ENCODE assay signal across 14 cellular contexts in the genomic region with DNA sequence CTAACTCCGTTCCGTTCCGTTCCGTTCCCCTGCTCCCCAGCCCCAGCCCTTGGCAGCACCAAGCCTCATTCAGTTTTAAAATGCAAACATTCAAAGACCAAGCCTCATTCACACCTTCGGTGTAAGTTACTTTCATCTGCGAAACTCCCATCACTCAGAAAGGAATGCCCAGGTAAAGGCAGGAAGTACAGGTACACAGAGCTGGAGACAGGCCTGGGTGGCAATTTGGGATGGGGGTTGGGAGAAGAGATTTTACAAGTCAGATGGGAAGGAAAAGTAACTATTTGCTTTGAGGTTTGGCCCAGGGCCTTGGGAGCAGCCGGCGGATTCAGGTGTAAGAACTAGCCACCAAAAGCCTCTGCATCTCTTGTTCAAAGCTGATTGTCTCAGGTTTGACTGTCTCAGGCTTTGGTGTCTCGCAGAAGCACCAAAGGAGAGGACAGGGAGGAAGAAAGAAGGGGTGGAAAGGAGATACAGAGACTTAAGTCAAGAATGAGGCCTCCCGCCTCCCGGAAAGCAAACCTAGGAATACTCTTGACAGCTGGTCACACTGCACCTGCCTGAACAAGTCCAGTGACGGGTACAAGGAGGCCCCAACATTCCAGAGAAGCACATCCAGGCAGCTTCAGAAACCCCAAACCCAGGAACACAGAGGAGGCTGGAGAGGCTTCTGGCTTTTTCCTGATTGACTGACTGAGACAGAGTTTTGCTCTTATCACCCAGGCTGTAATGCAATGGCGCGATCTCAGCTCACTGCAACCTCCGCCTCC. TPM values are rescaled to one million over a fixed set of nuclear protein-coding genes. Genes with fewer than 3 reads are reported as not detected.
DNase-seq lines count a peak whose midpoint lies in the region; ATAC-seq and TF ChIP-seq lines count a peak whose summit lies in the region.
"Had no signal": no experiment of that assay in that cellular context is flagged by ENCODE, and none has a peak within 500 bp of the region (broad histone marks: within the 10 kb centered on the region; RNA-seq: fewer than 3 reads in every experiment).

No MANE protein-coding gene starts in this region.

- H3K4me3 ChIP-seq in H7 (ENCODE audit: insufficient read depth, low read depth, low read length) (no peak overlapping the region), Panc1 (ENCODE audit: low read depth in 2 of 2, low read length in 2 of 2) (no peak overlapping the region), prostate gland (no peak overlapping the region)

- peak; percentile 47 for DNase-seq in H7
- no peak for DNase-seq in Panc1 (ENCODE audit: low read depth, low spot score)
- no peak for DNase-seq in glutamatergic neuron
- DNase-seq in prostate gland (ENCODE audit: low spot score) = peak; percentile 89
- DNase-seq in activated T-cell treated with anti-CD3 and anti-CD28 coated beads, Interleukin-2, amount 50 U/mL, for 1 hour = no peak
- no peak for DNase-seq in H4 (ENCODE audit: low spot score)
- DNase-seq in SKM-1 treated with dmso at 0.1 percent for 144 hours (lab: John Stamatoyannopoulos, UW; ENCODE audit: unreplicated experiment) = no peak
- DNase-seq: activated CD4-positive, alpha-beta T cell treated with anti-CD3 and anti-CD28 coated beads, Interleukin-2, amount 50 U/mL, for 1 hour; activated naive CD8-positive, alpha-beta T cell treated with anti-CD3 and anti-CD28 coated beads, Interleukin-2, amount 10 ng/mL, durations not matched to agents 7 days and 5 days; NCI-H1417 treated with DMSO at 0.1 percent for 48 hours; NCI-H446; T1000 had no signal

- in situ Hi-C loops in Panc1 (cut with HindIII; ENCODE audit: low pct_unique_long_range_greater_than_20kb, low sequenced_read_pairs) = no loop called here

- peaks cover 64% of the 10 kb centered on the region for H3K4me1 ChIP-seq in Panc1 (ENCODE audit: control insufficient read depth, insufficient read depth, low read length)
- H3K4me1 ChIP-seq in prostate gland (replicated peaks) = peaks cover 10% of the 10 kb centered on the region

- BruUV-seq in Panc1 (replicated peaks; lab: Mats Ljungman, UMichigan) = no TSS peak

- H3K36me3 Mint-ChIP-seq in glutamatergic neuron (ENCODE audit: unreplicated experiment) = no peaks in the 10 kb centered on the region
- H3K36me3 Mint-ChIP-seq: activated naive CD8-positive, alpha-beta T cell treated with anti-CD3 and anti-CD28 coated beads, Interleukin-2, amount 10 ng/mL, durations not matched to agents 7 days and 5 days had no signal

- no peak for TF ChIP-seq POLR2A in prostate gland (IDR thresholded peaks at IDR 0.05)

- peaks cover 19% of the 10 kb centered on the region for H3K27me3 Mint-ChIP-seq in glutamatergic neuron (ENCODE audit: unreplicated experiment)

- POLR2A ChIA-PET in Panc1 (lab: Charles Lee) = no interaction called here

- H3K27ac Mint-ChIP-seq in glutamatergic neuron (ENCODE audit: unreplicated experiment) = peak overlapping the region; percentile 39
- H3K27ac Mint-ChIP-seq: activated naive CD8-positive, alpha-beta T cell treated with anti-CD3 and anti-CD28 coated beads, Interleukin-2, amount 10 ng/mL, durations not matched to agents 7 days and 5 days had no signal

- no peak overlapping the region for H3K4me3 Mint-ChIP-seq in glutamatergic neuron (ENCODE audit: unreplicated experiment)
- H3K4me3 Mint-ChIP-seq: activated naive CD8-positive, alpha-beta T cell treated with anti-CD3 and anti-CD28 coated beads, Interleukin-2, amount 10 ng/mL, durations not matched to agents 7 days and 5 days; central memory CD8-positive, alpha-beta T cell had no signal

- H3K9me3 ChIP-seq in Panc1 (ENCODE audit: control insufficient read depth, insufficient read depth, low read depth, low read length) (no peaks in the 10 kb centered on the region), prostate gland (no peaks in the 10 kb centered on the region)

- CTCF ChIA-PET in Panc1 (lab: Charles Lee) = no interaction called here

- intact Hi-C loops in Panc1 (cut with micrococcal nuclease; ENCODE audit: unreplicated experiment) (no loop called here), prostate gland (cut with DNase I) (no loop called here)

- H3K36me3 ChIP-seq in H7 (replicated peaks; ENCODE audit: control insufficient read depth, insufficient read depth, low read length) (peaks cover 2% of the 10 kb centered on the region; the same call in 1 of the 2 replicates), Panc1 (ENCODE audit: control insufficient read depth, insufficient read depth, low read length) (peaks cover 3% of the 10 kb centered on the region; the same call in 1 of the 2 replicates), prostate gland (no peaks in the 10 kb centered on the region)

- H3K4me1 Mint-ChIP-seq in glutamatergic neuron (ENCODE audit: low read depth, unreplicated experiment) = peaks cover 28% of the 10 kb centered on the region
- H3K4me1 Mint-ChIP-seq: activated naive CD8-positive, alpha-beta T cell treated with anti-CD3 and anti-CD28 coated beads, Interleukin-2, amount 10 ng/mL, durations not matched to agents 7 days and 5 days; central memory CD8-positive, alpha-beta T cell had no signal

- TF ChIP-seq CTCF in Panc1 (IDR thresholded peaks at IDR 0.05) = no peak
- TF ChIP-seq CTCF in glutamatergic neuron (IDR thresholded peaks at IDR 0.05; ENCODE audit: partially characterized antibody, unreplicated experiment) = no peak
- no peak for TF ChIP-seq CTCF in prostate gland (IDR thresholded peaks at IDR 0.05)

- peaks cover 18% of the 10 kb centered on the region for H3K9me3 Mint-ChIP-seq in glutamatergic neuron (ENCODE audit: unreplicated experiment)
- H3K9me3 Mint-ChIP-seq: activated naive CD8-positive, alpha-beta T cell treated with anti-CD3 and anti-CD28 coated beads, Interleukin-2, amount 10 ng/mL, durations not matched to agents 7 days and 5 days; central memory CD8-positive, alpha-beta T cell had no signal

- ATAC-seq in Panc1 (no peak), HG02885 (IDR thresholded peaks at IDR 0.05; ENCODE audit: poor library complexity, unreplicated experiment) (no peak)

- H3K27ac ChIP-seq in Panc1 (ENCODE audit: low read length) (peak overlapping the region; percentile 74), prostate gland (peak overlapping the region; percentile 74 to 77)

- H3K27me3 ChIP-seq in H7 (ENCODE audit: control insufficient read depth, insufficient read depth, low read length) (no peaks in the 10 kb centered on the region), Panc1 (ENCODE audit: control insufficient read depth, insufficient read depth, low read length) (no peaks in the 10 kb centered on the region), prostate gland (replicated peaks; ENCODE audit: insufficient read depth) (no peaks in the 10 kb centered on the region)

- WGBS in prostate gland = 38% methylated on average over 15 of the region's 15 CpGs

RNA-seq across cellular contexts. Expression of gene NXN, which starts 54.7 kb away (rescaled TPM):
- total RNA-seq in H7 (2014; rRNA removed; shearing (Covaris generic)) = 127 and 142 TPM in 2 replicates
- 126 TPM for total RNA-seq in Panc1 (2021; ENCODE audit: unreplicated experiment)
- polyA plus RNA-seq in Panc1 (2012; ENCODE audit: insufficient read length) = 134 TPM
- 177 TPM for total RNA-seq in glutamatergic neuron (ENCODE audit: unreplicated experiment)
- 10 to 100 TPM; 56.2 to 56.7 TPM for total RNA-seq in prostate gland
- 47.1 and 51.8 TPM in 2 replicates for total RNA-seq in H4 (2014; rRNA removed; shearing (Covaris generic))

Comparison
In these comparisons a context has a peak if more than half of its experiments do, and no peak if none do; other contexts are left out.
1. DNase-seq: peak in H7 (single experiment) and prostate gland (single experiment); none in Panc1 (single experiment), glutamatergic neuron (single experiment), activated T-cell treated with anti-CD3 and anti-CD28 coated beads, Interleukin-2, amount 50 U/mL, for 1 hour (single experiment), H4 (single experiment) and SKM-1 treated with dmso at 0.1 percent for 144 hours (single experiment).